17 cellular contexts compared by ENCODE assay signal in genomic region chr11:22115470-22116037, GRCh38.
"Had no signal": no experiment of that assay in that cellular context is flagged by ENCODE, and none has a peak within 500 bp of the region (broad histone marks: within the 10 kb centered on the region; RNA-seq: fewer than 3 reads in every experiment).

No MANE protein-coding gene starts in this region.

- H3K36me3 Mint-ChIP-seq: activated naive CD4-positive, alpha-beta T cell treated with anti-CD3 and anti-CD28 coated beads, Interleukin-2, amount 50 U/mL, for 72 hours had no signal

- DNase-seq: activated CD4-positive, alpha-beta T cell treated with anti-CD3 and anti-CD28 coated beads, Interleukin-2, amount 10 ng/mL, durations not matched to agents 7 days and 5 days; activated CD8-positive, alpha-beta memory T cell treated with anti-CD3 and anti-CD28 coated beads, Interleukin-2, amount 50 U/mL, for 48 hours; activated gamma-delta T cell; activated T-cell treated with anti-CD3 and anti-CD28 coated beads, Interleukin-2, amount 50 U/mL, for 72 hours; kidney; mesendoderm; sigmoid colon; stimulated activated CD4-positive, alpha-beta T cell treated with anti-CD3 and anti-CD28 coated beads, Interleukin-12 subunit alpha, Interleukin-12 subunit beta, amount 100 ng/mL, for 4 hours; stimulated activated CD4-positive, alpha-beta T cell treated with anti-CD3 and anti-CD28 coated beads, Interleukin-2, amount 100 ng/mL, for 24 hours; stomach; T-helper 9 cell; testis; upper lobe of right lung had no signal

- H3K27me3 Mint-ChIP-seq: activated CD4-positive, alpha-beta T cell treated with anti-CD3 and anti-CD28 coated beads, Interleukin-2, amount 10 ng/mL, durations not matched to agents 7 days and 5 days; progenitor cell of endocrine pancreas had no signal

- H3K27me3 ChIP-seq: hepatocyte, sigmoid colon, stomach, testis, upper lobe of right lung had no signal

- H3K4me1 Mint-ChIP-seq: activated CD4-positive, alpha-beta T cell treated with anti-CD3 and anti-CD28 coated beads, Interleukin-2, amount 10 ng/mL, durations not matched to agents 7 days and 5 days had no signal

- H3K36me3 ChIP-seq: sigmoid colon, stomach, upper lobe of right lung had no signal

- H3K9me3 ChIP-seq: sigmoid colon, stomach, testis, upper lobe of right lung had no signal

- H3K4me3 ChIP-seq: hepatocyte, sigmoid colon, stomach, testis, upper lobe of right lung had no signal

- H3K27ac ChIP-seq: hepatocyte, sigmoid colon, stomach, testis, upper lobe of right lung had no signal

- H3K4me3 Mint-ChIP-seq: activated CD4-positive, alpha-beta T cell treated with anti-CD3 and anti-CD28 coated beads, Interleukin-2, amount 10 ng/mL, durations not matched to agents 7 days and 5 days; activated T-cell treated with anti-CD3 and anti-CD28 coated beads, Interleukin-2, amount 50 U/mL, for 72 hours had no signal

- H3K9me3 Mint-ChIP-seq: activated CD4-positive, alpha-beta T cell treated with anti-CD3 and anti-CD28 coated beads, Interleukin-2, amount 10 ng/mL, durations not matched to agents 7 days and 5 days; activated naive CD4-positive, alpha-beta T cell treated with anti-CD3 and anti-CD28 coated beads, Interleukin-2, amount 50 U/mL, for 72 hours; nephron had no signal

- H3K27ac Mint-ChIP-seq: activated CD4-positive, alpha-beta T cell treated with anti-CD3 and anti-CD28 coated beads, Interleukin-2, amount 10 ng/mL, durations not matched to agents 7 days and 5 days; activated naive CD4-positive, alpha-beta T cell treated with anti-CD3 and anti-CD28 coated beads, Interleukin-2, amount 50 U/mL, for 72 hours; activated T-cell treated with anti-CD3 and anti-CD28 coated beads, Interleukin-2, amount 50 U/mL, for 72 hours; progenitor cell of endocrine pancreas had no signal

- H3K4me1 ChIP-seq: sigmoid colon, stomach, testis, upper lobe of right lung had no signal

- ATAC-seq: activated naive CD4-positive, alpha-beta T cell treated with anti-CD3 and anti-CD28 coated beads, Interleukin-2, amount 50 U/mL, for 72 hours; activated T-cell treated with anti-CD3 and anti-CD28 coated beads, Interleukin-2, amount 50 U/mL, for 72 hours; upper lobe of right lung had no signal
